8 cellular contexts compared by ENCODE assay signal in genomic region chr13:72727417-72728289, GRCh38. TPM values are rescaled to one million over a fixed set of nuclear protein-coding genes. Genes with fewer than 3 reads are reported as not detected.
A peak's percentile ranks its signal among the peaks of the same experiment; 100 is the strongest.
DNase-seq lines count a peak whose midpoint lies in the region; ATAC-seq, FAIRE-seq and TF ChIP-seq lines count a peak whose summit lies in the region.

TSS of gene BORA (plus strand) at chr13:72727923. CDS start at chr13:72728941, 1,018 bp downstream.
TSS of gene MZT1 (minus strand) at chr13:72727629. CDS start at chr13:72727602, 27 bp downstream.

- no peaks in the 10 kb centered on the region for H3K9me2 ChIP-seq in MM.1S (replicated peaks; ENCODE audit: insufficient read depth, low read length)

- H3F3A ChIP-seq in MM.1S (ENCODE audit: insufficient read depth, low read length), result no peaks in the 10 kb centered on the region; the same call in 1 of the 2 replicates

- peak within 1 kb of the TSS; percentile 55 for H3K4me2 ChIP-seq in MM.1S (ENCODE audit: low read depth, low read length)

- H3K4me1 Mint-ChIP-seq in natural killer cell treated with Interleukin-12 subunit alpha and Interleukin-12 subunit beta and Interleukin-15 and Interleukin-18, amount 100 ng/mL, for 72 hours (ENCODE audit: low read depth in 2 of 2), result peaks cover 30 to 53% of the 10 kb centered on the region in 2 donors

- H3K36me3 ChIP-seq in MM.1S (replicated peaks; ENCODE audit: insufficient read depth, low read length), result no peaks in the 10 kb centered on the region

- DNase-seq in HCEC 1CT, result peak; percentile 97
- peak; percentile 92 for DNase-seq in MM.1S
- DNase-seq in SHP77 treated with DMSO at 0.1 percent for 48 hours (lab: John Stamatoyannopoulos, UW), result peak; percentile 87
- peak; percentile 95 for DNase-seq in activated effector memory CD4-positive, alpha-beta T cell treated with Interleukin-2 at 50 U/mL for 16 hours
- peak; percentile 99 for DNase-seq in fibroblast of pulmonary artery (ENCODE audit: low read depth)
- DNase-seq in natural killer cell treated with Interleukin-12 subunit alpha and Interleukin-12 subunit beta and Interleukin-15 and Interleukin-18, amount 100 ng/mL, for 72 hours (ENCODE audit: low spot score), result peak; percentile 96
- DNase-seq in stimulated activated naive CD4-positive, alpha-beta T cell treated with Interleukin-2 at 50 U/mL for 16 hours (lab: John Stamatoyannopoulos, UW), result peak; percentile 96

- H3K36me3 Mint-ChIP-seq in natural killer cell treated with Interleukin-12 subunit alpha and Interleukin-12 subunit beta and Interleukin-15 and Interleukin-18, amount 100 ng/mL, for 72 hours, result peaks cover 27% of the 10 kb centered on the region

- H3K9me3 ChIP-seq in MM.1S (replicated peaks; ENCODE audit: insufficient read depth, low read length), result no peaks in the 10 kb centered on the region

- H3K4me1 ChIP-seq in MM.1S (ENCODE audit: low read length), result 0 out of 2 replicates have a peak, but pooled peaks cover 2% of the 10 kb centered on the region

- peak within 1 kb of the TSS; percentile 77 for H3K9ac ChIP-seq in MM.1S (ENCODE audit: low read length)

- H3K27ac Mint-ChIP-seq in natural killer cell treated with Interleukin-12 subunit alpha and Interleukin-12 subunit beta and Interleukin-15 and Interleukin-18, amount 100 ng/mL, for 72 hours, result peak within 1 kb of the TSS; percentile 86

- TF ChIP-seq CTCF in MM.1S (IDR thresholded peaks at IDR 0.05; ENCODE audit: low read length), result no peak
- no peak for TF ChIP-seq CTCF in fibroblast of pulmonary artery (IDR thresholded peaks at IDR 0.05; ENCODE audit: low read length, missing control alignments)

- H4K20me1 ChIP-seq in MM.1S (ENCODE audit: insufficient read depth, low read length), result no peaks in the 10 kb centered on the region

- H3K27me3 Mint-ChIP-seq in natural killer cell treated with Interleukin-12 subunit alpha and Interleukin-12 subunit beta and Interleukin-15 and Interleukin-18, amount 100 ng/mL, for 72 hours, result no peaks in the 10 kb centered on the region

- no peaks in the 10 kb centered on the region for H3K27me3 ChIP-seq in MM.1S (replicated peaks; ENCODE audit: insufficient read depth, low read length)

- ATAC-seq in natural killer cell treated with Interleukin-12 subunit alpha and Interleukin-12 subunit beta and Interleukin-15 and Interleukin-18, amount 100 ng/mL, for 72 hours, result peak; percentile 97 to 98

- no peaks in the 10 kb centered on the region for H3K9me3 Mint-ChIP-seq in natural killer cell treated with Interleukin-12 subunit alpha and Interleukin-12 subunit beta and Interleukin-15 and Interleukin-18, amount 100 ng/mL, for 72 hours

- H3K4me3 Mint-ChIP-seq in natural killer cell treated with Interleukin-12 subunit alpha and Interleukin-12 subunit beta and Interleukin-15 and Interleukin-18, amount 100 ng/mL, for 72 hours, result peak within 1 kb of the TSS; percentile 94

- H3K27ac ChIP-seq in MM.1S (ENCODE audit: low read length), result peak within 1 kb of the TSS; percentile 52; the same call in 1 of the 2 replicates

- peak; percentile 98 for FAIRE-seq in G401.6 (lab: Jason Lieb, UNC)

- H2AFZ ChIP-seq in MM.1S (ENCODE audit: low read length), result peak within 1 kb of the TSS; percentile 84

- H3K4me3 ChIP-seq in MM.1S (ENCODE audit: low read length) (peak within 1 kb of the TSS; percentile 74), fibroblast of pulmonary artery (replicated peaks; ENCODE audit: low read depth, low read length) (peak within 1 kb of the TSS; percentile 98)

- H3K79me2 ChIP-seq in MM.1S (ENCODE audit: low read length), result peaks cover 59% of the 10 kb centered on the region

RNA-seq across cellular contexts. Expression of gene BORA, which starts in this region (rescaled TPM):
- 10 to 100 TPM; 15.3 to 15.7 TPM for total RNA-seq in natural killer cell treated with Interleukin-12 subunit alpha and Interleukin-12 subunit beta and Interleukin-15 and Interleukin-18, amount 100 ng/mL, for 72 hours

RNA-seq across cellular contexts. Expression of gene MZT1, which starts in this region (rescaled TPM):
- 10 to 100 TPM; 17.9 to 24.8 TPM for total RNA-seq in natural killer cell treated with Interleukin-12 subunit alpha and Interleukin-12 subunit beta and Interleukin-15 and Interleukin-18, amount 100 ng/mL, for 72 hours

Comparison
In these comparisons a context has a peak if more than half of its experiments do, and no peak if none do; other contexts are left out.
1. Peak in every context shown above with its lines: DNase-seq, ATAC-seq, H3K4me3 ChIP-seq and H3K27ac ChIP-seq.